In genomic region chr11:109106201-109106906, GRCh38 we compare ENCODE assay signal across 16 cellular contexts.
"Had no signal": no experiment of that assay in that cellular context is flagged by ENCODE, and none has a peak within 500 bp of the region (broad histone marks: within the 10 kb centered on the region; RNA-seq: fewer than 3 reads in every experiment).

No MANE protein-coding gene starts in this region.

- H3K27me3 ChIP-seq: cardiac muscle cell, heart left ventricle, vagina had no signal

- H3K4me3 ChIP-seq: cardiac muscle cell, heart left ventricle, left ventricle myocardium inferior, thoracic aorta, vagina had no signal

- H3K27ac ChIP-seq: cardiac muscle cell, epithelial cell of prostate, heart left ventricle, left ventricle myocardium inferior, thoracic aorta, vagina had no signal

- H3K9me3 ChIP-seq: heart left ventricle, left ventricle myocardium inferior, thoracic aorta, vagina had no signal

- DNase-seq: activated CD4-positive, alpha-beta memory T cell treated with anti-CD3 and anti-CD28 coated beads for 36 hours; activated CD4-positive, alpha-beta T cell treated with anti-CD3 and anti-CD28 coated beads for 48 hours; activated CD4-positive, CD25-positive, alpha-beta regulatory T cell; activated effector memory CD4-positive, alpha-beta T cell treated with anti-CD3 and anti-CD28 coated beads, Interleukin-2, amount 50 U/mL, for 16 hours; activated naive CD4-positive, alpha-beta T cell treated with anti-CD3 and anti-CD28 coated beads, Interleukin-2, amount 10 ng/mL, durations not matched to agents 7 days and 5 days; amygdala; cortex of kidney; heart left ventricle; left ventricle myocardium inferior; naive thymus-derived CD8-positive, alpha-beta T cell; stimulated activated CD4-positive, alpha-beta T cell treated with anti-CD3 and anti-CD28 coated beads, Interleukin-4, amount 100 ng/mL, for 24 hours; stimulated activated naive CD4-positive, alpha-beta T cell treated with Interleukin-2 at 50 U/mL for 16 hours had no signal

- H3K36me3 ChIP-seq: cardiac muscle cell, heart left ventricle, left ventricle myocardium inferior, thoracic aorta, vagina had no signal

- ATAC-seq: heart left ventricle; naive thymus-derived CD8-positive, alpha-beta T cell had no signal

- H3K4me1 ChIP-seq: vagina had no signal
